In genomic region chr2:161004379-161004778, GRCh38 we compare ENCODE assay signal across 9 cellular contexts.
DNase-seq lines count a peak whose midpoint lies in the region; ATAC-seq and TF ChIP-seq lines count a peak whose summit lies in the region.
"Had no signal": no experiment of that assay in that cellular context is flagged by ENCODE, and none has a peak within 500 bp of the region (broad histone marks: within the 10 kb centered on the region; RNA-seq: fewer than 3 reads in every experiment).

No MANE protein-coding gene starts in this region.

- H3K27ac ChIP-seq in cardiac muscle cell (no peak overlapping the region), dorsolateral prefrontal cortex (no peak overlapping the region), testis (no peak overlapping the region)

- TF ChIP-seq CTCF in cardiac muscle cell (IDR thresholded peaks at IDR 0.05; ENCODE audit: low read depth, low read length): peak; percentile 48
- TF ChIP-seq CTCF in LNCaP clone FGC (IDR thresholded peaks at IDR 0.05; ENCODE audit: control insufficient read depth, extremely low read depth, insufficient read depth): 0 out of 2 replicates have a peak, but pooled peaks have one; percentile 14
- peak in 48 of 56 donors; percentile 19 to 52 (median 36) for TF ChIP-seq CTCF in dorsolateral prefrontal cortex (IDR thresholded peaks at IDR 0.05 in 54 of 56, conservative IDR thresholded peaks at IDR 0.05 in 2 of 56; ENCODE audit: low read depth in 1 of 56, partially characterized antibody in 56 of 56)
- peak in 2 of 3 experiments; percentile 14 to 25 for TF ChIP-seq CTCF in testis (IDR thresholded peaks at IDR 0.05)

- TF ChIP-seq POLR2A in testis (IDR thresholded peaks at IDR 0.05): no peak

- peak in 1 of 2 donors; percentile 37 for DNase-seq in cardiac muscle cell (ENCODE audit: low read depth in 1 of 2, low spot score in 1 of 2)
- no peak for DNase-seq in Right ventricle myocardium superior
- no peak for DNase-seq in LNCaP clone FGC (ENCODE audit: low read depth)
- DNase-seq in dorsolateral prefrontal cortex: no peak
- no peak for DNase-seq in testis
- no peak for DNase-seq in glomerular visceral epithelial cell (ENCODE audit: extremely low spot score)
- no peak for DNase-seq in left lobe of liver (ENCODE audit: low spot score)
- DNase-seq: RPMI8226 had no signal

- no peak overlapping the region for H3K4me3 ChIP-seq in cardiac muscle cell
- no peak overlapping the region for H3K4me3 ChIP-seq in LNCaP clone FGC (ENCODE audit: low read depth, low read length)
- H3K4me3 ChIP-seq in dorsolateral prefrontal cortex: no peak overlapping the region
- H3K4me3 ChIP-seq in testis: no peak overlapping the region

- H3K4me1 ChIP-seq in cardiac muscle cell (ENCODE audit: low read depth) (no peaks in the 10 kb centered on the region), testis (no peaks in the 10 kb centered on the region)

- H3K27me3 ChIP-seq in cardiac muscle cell: no peaks in the 10 kb centered on the region
- peaks cover 0 to 16% (median 0%) of the 10 kb centered on the region in 45 donors for H3K27me3 ChIP-seq in dorsolateral prefrontal cortex
- no peaks in the 10 kb centered on the region for H3K27me3 ChIP-seq in testis

- H3K9me3 ChIP-seq in cardiac muscle cell (ENCODE audit: low read depth) (no peaks in the 10 kb centered on the region), testis (no peaks in the 10 kb centered on the region)

- WGBS in testis, 2 donors: 63 to 65% methylated on average over 2 of the region's 2 CpGs

- intact Hi-C loops in Right ventricle myocardium superior (cut with DNase I) (no loop called here), dorsolateral prefrontal cortex (cut with DNase I) (no loop called here), testis (cut with DNase I; ENCODE audit: low total_unique reads) (no loop called here)

- ATAC-seq in Right ventricle myocardium superior (ENCODE audit: poor library complexity) (no peak), HG03159 (IDR thresholded peaks at IDR 0.05; ENCODE audit: unreplicated experiment) (no peak), left lobe of liver (no peak)

- no peaks in the 10 kb centered on the region for H3K36me3 ChIP-seq in cardiac muscle cell
- no peaks in the 10 kb centered on the region for H3K36me3 ChIP-seq in testis (ENCODE audit: low read depth, missing control alignments)
